In the genomic region with DNA sequence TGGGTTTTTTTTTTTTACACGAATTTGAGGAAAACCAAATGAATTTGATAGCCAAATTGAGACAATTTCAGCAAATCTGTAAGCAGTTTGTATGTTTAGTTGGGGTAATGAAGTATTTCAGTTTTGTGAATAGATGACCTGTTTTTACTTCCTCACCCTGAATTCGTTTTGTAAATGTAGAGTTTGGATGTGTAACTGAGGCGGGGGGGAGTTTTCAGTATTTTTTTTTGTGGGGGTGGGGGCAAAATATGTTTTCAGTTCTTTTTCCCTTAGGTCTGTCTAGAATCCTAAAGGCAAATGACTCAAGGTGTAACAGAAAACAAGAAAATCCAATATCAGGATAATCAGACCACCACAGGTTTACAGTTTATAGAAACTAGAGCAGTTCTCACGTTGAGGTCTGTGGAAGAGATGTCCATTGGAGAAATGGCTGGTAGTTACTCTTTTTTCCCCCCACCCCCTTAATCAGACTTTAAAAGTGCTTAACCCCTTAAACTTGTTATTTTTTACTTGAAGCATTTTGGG, we compare ENCODE assay signal across 8 cellular contexts. TPM values are rescaled to one million over a fixed set of nuclear protein-coding genes. Genes with fewer than 3 reads are reported as not detected.
DNase-seq lines count a peak whose midpoint lies in the region; ATAC-seq and TF ChIP-seq lines count a peak whose summit lies in the region.

No MANE protein-coding gene starts in this region.

- H2BK20ac ChIP-seq in H9 (ENCODE audit: low read depth, low read length, poor library complexity, severe bottlenecking), result no peak overlapping the region

- H2AK5ac ChIP-seq in H9 (ENCODE audit: insufficient read length, low read length), result no peak overlapping the region

- H4K91ac ChIP-seq in H9 (ENCODE audit: insufficient read length, low read depth, low read length), result no peak overlapping the region

- H3K4me1 ChIP-seq in H9 (ENCODE audit: insufficient read depth, low read length), result no peaks in the 10 kb centered on the region; the same call in 1 of the 2 replicates
- peaks cover 49% of the 10 kb centered on the region for H3K4me1 ChIP-seq in SJSA1 (replicated peaks)
- peaks cover 16% of the 10 kb centered on the region for H3K4me1 ChIP-seq in foreskin keratinocyte
- H3K4me1 ChIP-seq in spleen, result peaks cover 23 to 53% (median 40%) of the 10 kb centered on the region in 6 donors

- TF ChIP-seq POLR2A in spleen (IDR thresholded peaks at IDR 0.05), result peak in 1 of 3 donors; percentile 4

- DNase-seq in H9 (no peak), SJSA1 (ENCODE audit: low read depth in 1 of 2, low spot score in 2 of 2) (peak in 1 of 2 experiments; percentile 77), foreskin keratinocyte (no peak), spleen (no peak), H4 (ENCODE audit: low spot score) (no peak), iPS-NIHi7 (ENCODE audit: extremely low spot score) (no peak)

- no peak overlapping the region for H4K5ac ChIP-seq in H9 (ENCODE audit: insufficient read length, low read depth, low read length)

- no peak overlapping the region for H3K56ac ChIP-seq in H9 (ENCODE audit: insufficient read length, low read depth, low read length)

- H3K36me3 Mint-ChIP-seq in H9 (ENCODE audit: insufficient read depth in 1 of 3, low read depth in 3 of 3), result peaks cover 0 to 27% (median 24%) of the 10 kb centered on the region in 3 experiments; a peak in 5 of 7 replicates

- H3K4me3 ChIP-seq in SJSA1, result peak overlapping the region; percentile 59
- H3K4me3 ChIP-seq in spleen, result peak overlapping the region; percentile 67 to 93 (median 81)

- H3K27ac ChIP-seq in H9 (ENCODE audit: insufficient read length, low read depth, low read length) (no peak overlapping the region), SJSA1 (peak overlapping the region; percentile 98), foreskin keratinocyte (peak overlapping the region; percentile 97), spleen (peak overlapping the region; percentile 95 to 100 (median 98))

- peaks cover 42% of the 10 kb centered on the region for H3K79me2 ChIP-seq in H9 (ENCODE audit: insufficient read depth, low read length)

- H3K27me3 ChIP-seq in H9 (ENCODE audit: insufficient read depth, low read length), result no peaks in the 10 kb centered on the region
- peaks cover 38% of the 10 kb centered on the region for H3K27me3 ChIP-seq in SJSA1 (replicated peaks)
- H3K27me3 ChIP-seq in foreskin keratinocyte, result no peaks in the 10 kb centered on the region
- no peaks in the 10 kb centered on the region for H3K27me3 ChIP-seq in spleen (replicated peaks in 1 of 7)

- H4K20me1 ChIP-seq in H9 (ENCODE audit: control insufficient read depth, insufficient read depth, insufficient read length), result no peaks in the 10 kb centered on the region

- H3K9me3 Mint-ChIP-seq in H9, result peaks cover 2 to 3% of the 10 kb centered on the region in 2 experiments; a peak in 3 of 5 replicates

- no peak overlapping the region for H3K23ac ChIP-seq in H9 (ENCODE audit: insufficient read length, low read depth, low read length)

- peaks cover 34 to 51% of the 10 kb centered on the region in 2 experiments for H3K4me1 Mint-ChIP-seq in H9

- no peak overlapping the region for H4K8ac ChIP-seq in H9 (replicated peaks; ENCODE audit: insufficient read length, low read depth, low read length)

- no peak overlapping the region for H2BK120ac ChIP-seq in H9 (ENCODE audit: low read depth, low read length, poor library complexity, severe bottlenecking)

- H3K79me1 ChIP-seq in H9 (ENCODE audit: insufficient read depth, low read depth, low read length, poor library complexity, severe bottlenecking), result no peaks in the 10 kb centered on the region

- no peak overlapping the region for H3K14ac ChIP-seq in H9 (ENCODE audit: insufficient read depth, low read length)

- no CpG with 5 or more reads among the region's 4 CpGs for WGBS in H9 (ENCODE audit: extremely low coverage, insufficient read length, low lambda C conversion rate)
- 0 to 1% (median 0%) methylated on average over 4 of the region's 4 CpGs for WGBS in spleen, 5 donors

- peak overlapping the region; percentile 95 for H3K4me2 ChIP-seq in H9 (ENCODE audit: insufficient read depth, insufficient read length, low read length)

- H3K4ac ChIP-seq in H9 (ENCODE audit: low read depth, low read length), result no peak overlapping the region

- H2BK5ac ChIP-seq in H9 (ENCODE audit: insufficient read length, low read length), result no peak overlapping the region

- no peaks in the 10 kb centered on the region for H3K27me3 Mint-ChIP-seq in H9 (ENCODE audit: low read depth)

- H3K9ac ChIP-seq in H9 (ENCODE audit: extremely low read depth, insufficient read length, low read length), result peak overlapping the region; percentile 97

- no peak overlapping the region for H2AFZ ChIP-seq in H9 (ENCODE audit: low read length)

- ATAC-seq in foreskin keratinocyte (no peak), HG02571 (IDR thresholded peaks at IDR 0.05; ENCODE audit: unreplicated experiment) (no peak), GM21381 (IDR thresholded peaks at IDR 0.05; ENCODE audit: unreplicated experiment) (no peak)

- H3K9me3 ChIP-seq in H9 (ENCODE audit: control insufficient read depth, low read depth, low read length), result no peaks in the 10 kb centered on the region
- no peaks in the 10 kb centered on the region for H3K9me3 ChIP-seq in SJSA1 (replicated peaks)
- H3K9me3 ChIP-seq in spleen, result no peaks in the 10 kb centered on the region

- H3K18ac ChIP-seq in H9 (ENCODE audit: insufficient read length, low read depth, low read length), result no peak overlapping the region

- TF ChIP-seq CTCF in H9 (conservative IDR thresholded peaks at IDR 0.05) (no peak), foreskin keratinocyte (conservative IDR thresholded peaks at IDR 0.05) (no peak), spleen (IDR thresholded peaks at IDR 0.05 in 8 of 11, conservative IDR thresholded peaks at IDR 0.05 in 3 of 11) (no peak)

- H3T11ph ChIP-seq in H9 (ENCODE audit: low read length), result no peak overlapping the region

- no peak overlapping the region for H3K4me3 Mint-ChIP-seq in H9

- H2BK12ac ChIP-seq in H9 (ENCODE audit: insufficient read length, low read depth, low read length), result no peak overlapping the region

- peaks cover 71% of the 10 kb centered on the region for H3K36me3 ChIP-seq in SJSA1
- H3K36me3 ChIP-seq in spleen, result peaks cover 0 to 51% (median 46%) of the 10 kb centered on the region in 6 donors

- peak overlapping the region in 2 of 3 experiments; percentile 8 to 68; a peak in 1 of 7 replicates for H3K27ac Mint-ChIP-seq in H9

- peaks cover 27% of the 10 kb centered on the region for H3K23me2 ChIP-seq in H9 (ENCODE audit: insufficient read length, low read depth, low read length, poor library complexity, severe bottlenecking)

- intact Hi-C loops in spleen (cut with DNase I; ENCODE audit: low total_unique reads), result no loop called here

- no peak overlapping the region for H2BK15ac ChIP-seq in H9 (ENCODE audit: low read depth, low read length)

RNA-seq across cellular contexts. Expression of a gene that starts 2.2 kb away (rescaled TPM):
- total RNA-seq in H9 (2021) (1,700 and 1,934 TPM in 2 replicates), foreskin keratinocyte (1,538 and 2,710 TPM in 2 replicates), spleen (over 10,000 TPM; 10,088 to 24,490 (median 13,598) TPM)
- total RNA-seq in SJSA1 (2014; rRNA removed; shearing (Covaris generic)), result 1,620 and 2,210 TPM in 2 replicates
- polyA plus RNA-seq in foreskin keratinocyte (10.1 and 11.9 TPM in 2 replicates), spleen (100 to 1,000 TPM; 111 to 793 (median 171) TPM)
- total RNA-seq in H4 (2014; rRNA removed; shearing (Covaris generic)), result 168 and 177 TPM in 2 replicates

RNA-seq across cellular contexts. Expression of a gene that starts 23.8 kb away (rescaled TPM):
- total RNA-seq in H9 (2021) (54.7 and 56.0 TPM in 2 replicates), foreskin keratinocyte (62.2 and 66.1 TPM in 2 replicates), spleen (100 to 1,000 TPM in 2 of 7 donors, 10 to 100 TPM in 5; 64.7 to 125 (median 77.4) TPM)
- total RNA-seq in SJSA1 (2014; rRNA removed; shearing (Covaris generic)), result 103 and 130 TPM in 2 replicates
- polyA plus RNA-seq in foreskin keratinocyte (62.0 and 62.8 TPM in 2 replicates), spleen (10 to 100 TPM; 52.4 to 70.6 (median 60.7) TPM)
- 34.5 and 38.6 TPM in 2 replicates for total RNA-seq in H4 (2014; rRNA removed; shearing (Covaris generic))

RNA-seq across cellular contexts. Expression of a gene that starts 57.1 kb away (rescaled TPM):
- total RNA-seq in H9 (2021) (10.6 and 12.1 TPM in 2 replicates), foreskin keratinocyte (11.5 and 15.1 TPM in 2 replicates), spleen (100 to 1,000 TPM in 2 of 7 donors, 10 to 100 TPM in 5; 81.6 to 137 (median 95.8) TPM)
- total RNA-seq in SJSA1 (2014; rRNA removed; shearing (Covaris generic)), result 22.9 and 52.0 TPM in 2 replicates
- polyA plus RNA-seq in foreskin keratinocyte (14.8 and 19.3 TPM in 2 replicates), spleen (10 to 100 TPM; 20.6 to 57.0 (median 27.6) TPM)
- total RNA-seq in H4 (2014; rRNA removed; shearing (Covaris generic)), result 4.2 and 6.3 TPM in 2 replicates
